In genomic region chr19:54551950-54552912, GRCh38 we compare ENCODE assay signal across 1 cellular context.
TF ChIP-seq lines count a peak whose summit lies in the region.

No MANE protein-coding gene starts in this region.

TF ChIP-seq in IMR-90, 13 proteins besides CTCF, POLR2A, EP300 and RAD21:
- no peak for TF ChIP-seq MAZ (IDR thresholded peaks at IDR 0.05; ENCODE audit: borderline replicate concordance, low read depth, low read length)
- no peak for TF ChIP-seq USF2 (IDR thresholded peaks at IDR 0.05; ENCODE audit: low read depth, low read length)
- TF ChIP-seq RFX5 (IDR thresholded peaks at IDR 0.05; ENCODE audit: low read depth, low read length) = no peak
- no peak for TF ChIP-seq RCOR1 (IDR thresholded peaks at IDR 0.05; ENCODE audit: insufficient replicate concordance, low read length)
- no peak for TF ChIP-seq MAFK (IDR thresholded peaks at IDR 0.05; ENCODE audit: low read depth, low read length)
